Comparison of ENCODE assay signal across 29 cellular contexts in the genomic region with DNA sequence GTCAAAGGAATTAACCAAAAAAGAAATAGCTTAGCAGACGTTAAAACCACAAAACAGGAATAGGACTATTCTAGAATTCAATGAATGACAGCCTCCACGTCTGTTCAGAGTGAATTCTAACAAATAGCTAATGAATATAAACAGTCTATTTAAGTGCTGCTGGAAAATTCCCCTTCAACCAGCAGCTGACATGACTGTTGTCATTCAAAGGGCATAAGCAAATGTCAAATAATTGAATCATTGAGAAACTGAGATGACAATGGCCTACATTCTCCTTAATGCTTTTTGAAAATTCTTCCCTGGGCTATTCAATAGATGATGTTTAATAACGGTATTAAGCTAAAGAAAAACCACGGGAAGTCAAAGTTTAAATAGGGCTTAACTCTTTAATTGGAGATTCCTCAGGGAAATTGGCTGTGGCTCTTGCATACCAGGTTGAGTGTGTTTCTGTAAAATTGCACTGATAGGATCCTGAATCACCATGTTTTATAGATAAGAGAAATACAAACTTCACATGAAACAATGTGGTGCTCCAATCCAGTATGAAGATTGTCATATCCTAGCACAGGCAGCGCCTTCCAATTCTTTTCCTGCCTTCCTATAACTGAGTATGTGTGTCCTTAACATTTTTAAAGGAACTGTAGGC.
DNase-seq lines count a peak whose midpoint lies in the region; ATAC-seq, FAIRE-seq and TF ChIP-seq lines count a peak whose summit lies in the region.
"Had no signal": no experiment of that assay in that cellular context is flagged by ENCODE, and none has a peak within 500 bp of the region (broad histone marks: within the 10 kb centered on the region; RNA-seq: fewer than 3 reads in every experiment).

No MANE protein-coding gene starts in this region.

- H4K20me1 ChIP-seq in astrocyte (ENCODE audit: insufficient read depth, low read length): no peaks in the 10 kb centered on the region

- no peaks in the 10 kb centered on the region for H3K27me3 Mint-ChIP-seq in astrocyte (ENCODE audit: low read depth, unreplicated experiment)
- H3K27me3 Mint-ChIP-seq: stimulated activated naive CD8-positive, alpha-beta T cell treated with anti-CD3 and anti-CD28 coated beads, Interleukin-15, amount 100 ng/mL, for 72 hours had no signal

- H3K9me3 ChIP-seq in astrocyte (ENCODE audit: insufficient read depth, low read depth, low read length) (no peaks in the 10 kb centered on the region), BE2C (no peaks in the 10 kb centered on the region)
- H3K9me3 ChIP-seq: right lobe of liver, transverse colon had no signal

- no peak overlapping the region for H2AFZ ChIP-seq in astrocyte (ENCODE audit: low read depth, low read length)
- H2AFZ ChIP-seq: GM23338 had no signal

- H3K79me2 ChIP-seq in astrocyte (ENCODE audit: insufficient read depth, low read length): no peaks in the 10 kb centered on the region

- H3K4me3 ChIP-seq in astrocyte (ENCODE audit: insufficient read depth, low read depth, low read length) (no peak overlapping the region), BE2C (ENCODE audit: low read depth, low read length) (no peak overlapping the region)
- H3K4me3 ChIP-seq: GM23338, right lobe of liver, transverse colon had no signal

- peaks cover 9% of the 10 kb centered on the region for H3K9me3 Mint-ChIP-seq in astrocyte (ENCODE audit: unreplicated experiment)

- no peak overlapping the region for H3K9ac ChIP-seq in astrocyte (ENCODE audit: low read length)
- H3K9ac ChIP-seq: KMS-11 had no signal

- H3K27me3 ChIP-seq in astrocyte (ENCODE audit: insufficient read depth, low read length) (no peaks in the 10 kb centered on the region), BE2C (peaks cover 7% of the 10 kb centered on the region; the same call in 1 of the 2 replicates)
- H3K27me3 ChIP-seq: right lobe of liver, transverse colon had no signal

- H3K36me3 ChIP-seq in astrocyte (ENCODE audit: insufficient read depth, low read length) (no peaks in the 10 kb centered on the region), BE2C (no peaks in the 10 kb centered on the region)
- H3K36me3 ChIP-seq: right lobe of liver, transverse colon had no signal

- H3K36me3 Mint-ChIP-seq in astrocyte (ENCODE audit: low read depth, unreplicated experiment): no peaks in the 10 kb centered on the region

- H3K4me1 ChIP-seq in astrocyte (ENCODE audit: insufficient read depth, low read length) (no peaks in the 10 kb centered on the region), BE2C (no peaks in the 10 kb centered on the region)
- H3K4me1 ChIP-seq: right lobe of liver, transverse colon had no signal

- no peak overlapping the region for H3K27ac ChIP-seq in astrocyte (ENCODE audit: low read depth, low read length)
- H3K27ac ChIP-seq: KMS-11, right lobe of liver, transverse colon had no signal

- H3K27ac Mint-ChIP-seq in astrocyte (ENCODE audit: unreplicated experiment): no peak overlapping the region
- H3K27ac Mint-ChIP-seq: activated naive CD4-positive, alpha-beta T cell treated with anti-CD3 and anti-CD28 coated beads, Interleukin-2, amount 50 U/mL, for 72 hours; activated T-helper 2 cell treated with anti-CD3 and anti-CD28 coated beads, Interferon-gamma antibody, Interleukin-2, Interleukin-4, amounts not matched to agents 10 μg/mL and 5 μg/mL and 100 μg/mL, durations not matched to agents 14 hours and 24 hours and 36 hours; CD8-positive, alpha-beta memory T cell; GM23338; memory B cell; naive thymus-derived CD4-positive, alpha-beta T cell; stimulated activated naive CD8-positive, alpha-beta T cell treated with anti-CD3 and anti-CD28 coated beads, Interleukin-15, amount 100 ng/mL, for 72 hours had no signal

- no peak overlapping the region for H3K4me2 ChIP-seq in astrocyte (ENCODE audit: low read length)
- H3K4me2 ChIP-seq: GM23338, KMS-11 had no signal

- no peak overlapping the region for H3K4me3 Mint-ChIP-seq in astrocyte (ENCODE audit: unreplicated experiment)
- H3K4me3 Mint-ChIP-seq: CD8-positive, alpha-beta memory T cell; GM23338; memory B cell; naive thymus-derived CD4-positive, alpha-beta T cell; stimulated activated naive CD8-positive, alpha-beta T cell treated with anti-CD3 and anti-CD28 coated beads, Interleukin-15, amount 100 ng/mL, for 72 hours had no signal

- no peak for TF ChIP-seq CTCF in astrocyte (IDR thresholded peaks at IDR 0.05; ENCODE audit: insufficient read depth, low read depth, low read length)
- no peak for TF ChIP-seq CTCF in BE2C (IDR thresholded peaks at IDR 0.05; ENCODE audit: low read depth, low read length)

- DNase-seq in NCI-H146 (lab: John Stamatoyannopoulos, UW) (peak; percentile 0), NCI-H146 treated with DMSO at 0.1 percent for 48 hours (lab: John Stamatoyannopoulos, UW; ENCODE audit: unreplicated experiment) (no peak), astrocyte (ENCODE audit: low read depth) (peak; percentile 41), myocyte (ENCODE audit: low read depth) (peak; percentile 53), superior temporal gyrus (ENCODE audit: extremely low spot score) (peak; percentile 83), BE2C (no peak), NCI-H1436 treated with DMSO at 0.1 percent for 48 hours (lab: John Stamatoyannopoulos, UW) (no peak)
- DNase-seq: 8988T; CD8-positive, alpha-beta memory T cell; cerebellar nuclear complex; GF-D8; left colon; naive thymus-derived CD4-positive, alpha-beta T cell; NCI-H187; OCI-M1; right lobe of liver; Right ventricle myocardium superior; stimulated activated CD4-positive, alpha-beta T cell treated with anti-CD3 and anti-CD28 coated beads, Interleukin-15, amount 100 ng/mL, for 24 hours; stimulated activated naive CD8-positive, alpha-beta T cell treated with anti-CD3 and anti-CD28 coated beads, Interleukin-15, amount 100 ng/mL, for 72 hours; T-helper 9 cell; transverse colon had no signal

- no peak for FAIRE-seq in astrocyte (lab: Jason Lieb, UNC)
- FAIRE-seq: endothelial cell of umbilical vein, GM18507 had no signal

- H3K4me1 Mint-ChIP-seq in astrocyte (ENCODE audit: low read depth, unreplicated experiment): peaks cover 24% of the 10 kb centered on the region
- H3K4me1 Mint-ChIP-seq: CD8-positive, alpha-beta memory T cell; memory B cell; stimulated activated naive CD8-positive, alpha-beta T cell treated with anti-CD3 and anti-CD28 coated beads, Interleukin-15, amount 100 ng/mL, for 72 hours had no signal

- ATAC-seq in GM19463 (IDR thresholded peaks at IDR 0.05; ENCODE audit: unreplicated experiment): no peak
- ATAC-seq: activated naive CD4-positive, alpha-beta T cell treated with anti-CD3 and anti-CD28 coated beads, Interleukin-2, amount 50 U/mL, for 72 hours; GM23338; left colon; naive thymus-derived CD4-positive, alpha-beta T cell; right lobe of liver; stimulated activated naive CD8-positive, alpha-beta T cell treated with anti-CD3 and anti-CD28 coated beads, Interleukin-15, amount 100 ng/mL, for 72 hours had no signal

Comparison
In these comparisons a context has a peak if more than half of its experiments do, and no peak if none do; other contexts are left out.
1. DNase-seq: peak in NCI-H146 (single experiment), astrocyte (single experiment), myocyte (single experiment) and superior temporal gyrus (single experiment); none in NCI-H146 treated with DMSO at 0.1 percent for 48 hours (single experiment), BE2C (single experiment) and NCI-H1436 treated with DMSO at 0.1 percent for 48 hours (single experiment).